ENCODE assay signal across 13 cellular contexts in genomic region chr1:17645512-17645911, GRCh38.
A peak's percentile ranks its signal among the peaks of the same experiment; 100 is the strongest.
DNase-seq lines count a peak whose midpoint lies in the region; ATAC-seq and TF ChIP-seq lines count a peak whose summit lies in the region.
"Had no signal": no experiment of that assay in that cellular context is flagged by ENCODE, and none has a peak within 500 bp of the region (broad histone marks: within the 10 kb centered on the region; RNA-seq: fewer than 3 reads in every experiment).

No MANE protein-coding gene starts in this region.

- H4K20me1 ChIP-seq in BLaER1 treated with 17β-estradiol and CSF1 and Interleukin-3, amounts not matched to agents 10 nM and 100 nM: peaks cover 0 to 32% (median 0%) of the 10 kb centered on the region in 11 experiments; a peak in 4 of 22 replicates
- H4K20me1 ChIP-seq in H9 (ENCODE audit: control insufficient read depth, insufficient read depth, insufficient read length): no peaks in the 10 kb centered on the region

- no peak overlapping the region for H4K5ac ChIP-seq in H9 (ENCODE audit: insufficient read length, low read depth, low read length)

- no peaks in the 10 kb centered on the region for H3K23me2 ChIP-seq in H9 (ENCODE audit: insufficient read length, low read depth, low read length, poor library complexity, severe bottlenecking)

- H3K9me3 Mint-ChIP-seq in H9: no peaks in the 10 kb centered on the region
- no peaks in the 10 kb centered on the region for H3K9me3 Mint-ChIP-seq in neural crest cell
- H3K9me3 Mint-ChIP-seq in stimulated activated naive CD8-positive, alpha-beta T cell treated with anti-CD3 and anti-CD28 coated beads, Interleukin-15, amount 100 ng/mL, for 72 hours: no peaks in the 10 kb centered on the region
- H3K9me3 Mint-ChIP-seq: CD8-positive, alpha-beta memory T cell had no signal

- H2AK5ac ChIP-seq in H9 (ENCODE audit: insufficient read length, low read length): no peak overlapping the region

- H3K27me3 ChIP-seq in BLaER1 treated with 17β-estradiol and CSF1 and Interleukin-3, amounts not matched to agents 10 nM and 100 nM: no peaks in the 10 kb centered on the region
- no peaks in the 10 kb centered on the region for H3K27me3 ChIP-seq in H9 (ENCODE audit: insufficient read depth, low read length)
- H3K27me3 ChIP-seq: BE2C had no signal

- ATAC-seq in stimulated activated naive CD8-positive, alpha-beta T cell treated with anti-CD3 and anti-CD28 coated beads, Interleukin-15, amount 100 ng/mL, for 72 hours: no peak
- ATAC-seq: A549 had no signal

- peaks cover 3 to 98% (median 57%) of the 10 kb centered on the region in 10 experiments; a peak in 19 of 20 replicates for H3K4me1 ChIP-seq in BLaER1 treated with 17β-estradiol and CSF1 and Interleukin-3, amounts not matched to agents 10 nM and 100 nM
- H3K4me1 ChIP-seq in H9 (ENCODE audit: insufficient read depth, low read length): no peaks in the 10 kb centered on the region
- H3K4me1 ChIP-seq: A549, BE2C had no signal

- TF ChIP-seq CTCF in H9 (conservative IDR thresholded peaks at IDR 0.05): no peak
- no peak for TF ChIP-seq CTCF in coronary artery (IDR thresholded peaks at IDR 0.05)
- TF ChIP-seq CTCF in neural crest cell (conservative IDR thresholded peaks at IDR 0.05): no peak

- no peaks in the 10 kb centered on the region for H3K79me2 ChIP-seq in H9 (ENCODE audit: insufficient read depth, low read length)

- no peak overlapping the region for H2BK5ac ChIP-seq in H9 (ENCODE audit: insufficient read length, low read length)

- no peak overlapping the region for H4K8ac ChIP-seq in H9 (replicated peaks; ENCODE audit: insufficient read length, low read depth, low read length)

- no peak overlapping the region for H3K23ac ChIP-seq in H9 (ENCODE audit: insufficient read length, low read depth, low read length)

- peaks cover 10 to 30% (median 11%) of the 10 kb centered on the region in 3 experiments; a peak in 6 of 7 replicates for H3K36me3 Mint-ChIP-seq in H9 (ENCODE audit: insufficient read depth in 1 of 3, low read depth in 3 of 3)
- no peaks in the 10 kb centered on the region for H3K36me3 Mint-ChIP-seq in neural crest cell (ENCODE audit: low read depth)
- H3K36me3 Mint-ChIP-seq: CD8-positive, alpha-beta memory T cell had no signal

- H2AFZ ChIP-seq in H9 (ENCODE audit: low read length): no peak overlapping the region

- H3K4me1 Mint-ChIP-seq in H9: peaks cover 0 to 12% of the 10 kb centered on the region in 2 experiments; a peak in 2 of 4 replicates
- no peaks in the 10 kb centered on the region for H3K4me1 Mint-ChIP-seq in neural crest cell
- no peaks in the 10 kb centered on the region for H3K4me1 Mint-ChIP-seq in stimulated activated naive CD8-positive, alpha-beta T cell treated with anti-CD3 and anti-CD28 coated beads, Interleukin-15, amount 100 ng/mL, for 72 hours
- H3K4me1 Mint-ChIP-seq: CD8-positive, alpha-beta memory T cell had no signal

- no peak overlapping the region for H3K4me3 ChIP-seq in BLaER1 treated with 17β-estradiol and CSF1 and Interleukin-3, amounts not matched to agents 10 nM and 100 nM
- H3K4me3 ChIP-seq in coronary artery: no peak overlapping the region
- H3K4me3 ChIP-seq: A549 had no signal

- H2BK20ac ChIP-seq in H9 (ENCODE audit: low read depth, low read length, poor library complexity, severe bottlenecking): no peak overlapping the region

- peak overlapping the region in 9 of 11 experiments; percentile 26 to 100 (median 98); a peak in 16 of 22 replicates for H3K27ac ChIP-seq in BLaER1 treated with 17β-estradiol and CSF1 and Interleukin-3, amounts not matched to agents 10 nM and 100 nM
- H3K27ac ChIP-seq in H9 (ENCODE audit: insufficient read length, low read depth, low read length) (no peak overlapping the region), coronary artery (peak overlapping the region; percentile 24 to 95)
- H3K27ac ChIP-seq: A549 had no signal

- H2BK15ac ChIP-seq in H9 (ENCODE audit: low read depth, low read length): no peak overlapping the region

- no peaks in the 10 kb centered on the region for H3K9me3 ChIP-seq in BLaER1 treated with 17β-estradiol and CSF1 and Interleukin-3, amounts not matched to agents 10 nM and 100 nM (replicated peaks in 1 of 11)
- H3K9me3 ChIP-seq in H9 (ENCODE audit: control insufficient read depth, low read depth, low read length): no peaks in the 10 kb centered on the region
- H3K9me3 ChIP-seq: A549, BE2C had no signal

- no CpG with 5 or more reads among the region's 14 CpGs for WGBS in H9 (ENCODE audit: extremely low coverage, insufficient read length, low lambda C conversion rate)

- H3K4me2 ChIP-seq in BLaER1 treated with 17β-estradiol and CSF1 and Interleukin-3, amounts not matched to agents 10 nM and 100 nM: 0 out of 22 replicates have a peak overlapping the region, but pooled peaks of 2 of the 11 experiments have one; percentile 1 to 20
- no peak overlapping the region for H3K4me2 ChIP-seq in H9 (ENCODE audit: insufficient read depth, insufficient read length, low read length)
- H3K4me2 ChIP-seq: A549 had no signal

- H3K4ac ChIP-seq in H9 (ENCODE audit: low read depth, low read length): no peak overlapping the region

- no peak for DNase-seq in H9
- DNase-seq in coronary artery (ENCODE audit: low spot score): no peak
- no peak for DNase-seq in neural crest cell (ENCODE audit: low read depth, low spot score)
- no peak for DNase-seq in NCI-H446 (lab: John Stamatoyannopoulos, UW)
- DNase-seq in NCI-H345 treated with DMSO at 0.1 percent for 48 hours (lab: John Stamatoyannopoulos, UW; ENCODE audit: unreplicated experiment): no peak
- no peak for DNase-seq in stimulated activated naive CD8-positive, alpha-beta T cell treated with anti-CD3 and anti-CD28 coated beads, Interleukin-15, amount 100 ng/mL, for 72 hours
- DNase-seq: BE2C; CD8-positive, alpha-beta memory T cell; DMS53; GF-D8 had no signal

- no peak overlapping the region for H3T11ph ChIP-seq in H9 (ENCODE audit: low read length)

- H3K36me3 ChIP-seq in BLaER1 treated with 17β-estradiol and CSF1 and Interleukin-3, amounts not matched to agents 10 nM and 100 nM: peaks cover 11 to 100% (median 86%) of the 10 kb centered on the region in 11 experiments; a peak in 19 of 22 replicates
- H3K36me3 ChIP-seq: BE2C had no signal

- no peak overlapping the region for H3K56ac ChIP-seq in H9 (ENCODE audit: insufficient read length, low read depth, low read length)

- H4K91ac ChIP-seq in H9 (ENCODE audit: insufficient read length, low read depth, low read length): no peak overlapping the region

- no peak overlapping the region for H2BK12ac ChIP-seq in H9 (ENCODE audit: insufficient read length, low read depth, low read length)

- H3K18ac ChIP-seq in H9 (ENCODE audit: insufficient read length, low read depth, low read length): no peak overlapping the region

- H2BK120ac ChIP-seq in H9 (ENCODE audit: low read depth, low read length, poor library complexity, severe bottlenecking): no peak overlapping the region

- H3K4me3 Mint-ChIP-seq in H9: no peak overlapping the region
- peak overlapping the region; percentile 12 for H3K4me3 Mint-ChIP-seq in neural crest cell
- no peak overlapping the region for H3K4me3 Mint-ChIP-seq in stimulated activated naive CD8-positive, alpha-beta T cell treated with anti-CD3 and anti-CD28 coated beads, Interleukin-15, amount 100 ng/mL, for 72 hours
- H3K4me3 Mint-ChIP-seq: CD14-positive monocyte; CD8-positive, alpha-beta memory T cell had no signal

- no peaks in the 10 kb centered on the region for H3K79me1 ChIP-seq in H9 (ENCODE audit: insufficient read depth, low read depth, low read length, poor library complexity, severe bottlenecking)

- peak overlapping the region; percentile 42; the same call in 1 of the 2 replicates for H3K14ac ChIP-seq in H9 (ENCODE audit: insufficient read depth, low read length)

- H3K9ac ChIP-seq in BLaER1 treated with 17β-estradiol and CSF1 and Interleukin-3, amounts not matched to agents 10 nM and 100 nM: peak overlapping the region in 3 of 11 experiments; percentile 12 to 28 (median 22); a peak in 3 of 22 replicates
- H3K9ac ChIP-seq in H9 (ENCODE audit: extremely low read depth, insufficient read length, low read length): no peak overlapping the region

- H3K27ac Mint-ChIP-seq in H9 (peak overlapping the region in 1 of 3 experiments; percentile 34; a peak in 1 of 7 replicates), neural crest cell (ENCODE audit: unreplicated experiment) (peak overlapping the region; percentile 84)
- H3K27ac Mint-ChIP-seq in stimulated activated naive CD8-positive, alpha-beta T cell treated with anti-CD3 and anti-CD28 coated beads, Interleukin-15, amount 100 ng/mL, for 72 hours: no peak overlapping the region
- H3K27ac Mint-ChIP-seq: CD8-positive, alpha-beta memory T cell had no signal

- H3K27me3 Mint-ChIP-seq in H9 (ENCODE audit: low read depth): no peaks in the 10 kb centered on the region
- no peaks in the 10 kb centered on the region for H3K27me3 Mint-ChIP-seq in neural crest cell (ENCODE audit: low read depth)
- peaks cover under 1% of the 10 kb centered on the region for H3K27me3 Mint-ChIP-seq in stimulated activated naive CD8-positive, alpha-beta T cell treated with anti-CD3 and anti-CD28 coated beads, Interleukin-15, amount 100 ng/mL, for 72 hours
